Comparison of ENCODE assay signal across 1 cellular context in the genomic region with DNA sequence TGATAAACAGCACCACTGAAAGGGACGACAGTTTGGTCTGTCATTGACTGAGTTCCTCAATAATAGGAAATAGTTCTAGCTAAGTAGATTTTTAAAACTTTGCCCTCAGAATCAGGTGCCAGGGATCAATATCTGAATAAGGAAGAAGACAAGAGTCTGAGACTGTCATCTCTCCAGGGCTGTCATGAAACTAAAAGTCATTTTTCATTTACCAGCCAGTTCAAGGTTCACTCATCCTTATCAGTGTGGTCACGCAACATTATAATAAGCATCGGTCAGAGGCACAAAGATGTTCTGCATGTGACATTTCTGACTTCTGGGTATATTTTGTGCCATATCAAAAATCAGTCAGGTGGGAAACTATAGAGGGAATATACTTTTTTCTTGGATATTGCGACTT.
A peak's percentile ranks its signal among the peaks of the same experiment; 100 is the strongest.
TF ChIP-seq lines count a peak whose summit lies in the region.

No MANE protein-coding gene starts in this region.

TF ChIP-seq in K562, 482 proteins besides CTCF, POLR2A, EP300 and RAD21 (continued from another document):
- TF ChIP-seq, protein P1, sequence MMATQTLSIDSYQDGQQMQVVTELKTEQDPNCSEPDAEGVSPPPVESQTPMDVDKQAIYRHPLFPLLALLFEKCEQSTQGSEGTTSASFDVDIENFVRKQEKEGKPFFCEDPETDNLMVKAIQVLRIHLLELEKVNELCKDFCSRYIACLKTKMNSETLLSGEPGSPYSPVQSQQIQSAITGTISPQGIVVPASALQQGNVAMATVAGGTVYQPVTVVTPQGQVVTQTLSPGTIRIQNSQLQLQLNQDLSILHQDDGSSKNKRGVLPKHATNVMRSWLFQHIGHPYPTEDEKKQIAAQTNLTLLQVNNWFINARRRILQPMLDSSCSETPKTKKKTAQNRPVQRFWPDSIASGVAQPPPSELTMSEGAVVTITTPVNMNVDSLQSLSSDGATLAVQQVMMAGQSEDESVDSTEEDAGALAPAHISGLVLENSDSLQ (IDR thresholded peaks at IDR 0.05) = peak; percentile 90
